ENCODE assay signal across 13 cellular contexts in the genomic region with DNA sequence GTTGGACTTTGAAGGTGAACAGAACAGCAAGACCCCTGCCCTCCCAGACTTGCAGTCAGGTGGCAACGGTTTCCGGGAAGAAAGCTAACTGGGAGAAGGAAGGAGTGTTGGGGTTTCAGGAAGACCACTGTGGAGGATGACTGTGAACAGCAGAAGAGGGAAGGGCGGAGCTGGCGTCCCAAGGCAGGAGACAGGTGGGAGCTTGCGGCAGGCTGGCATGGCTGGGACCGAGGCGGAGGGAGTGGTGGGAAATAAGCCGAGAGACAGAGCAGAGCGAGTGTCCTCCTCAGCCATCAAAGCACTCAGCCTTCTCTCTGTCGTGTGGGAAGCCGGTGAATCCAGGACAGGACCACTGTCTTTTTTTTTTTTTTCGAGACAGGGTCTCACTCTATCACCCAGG.
DNase-seq lines count a peak whose midpoint lies in the region; ATAC-seq and TF ChIP-seq lines count a peak whose summit lies in the region.
"Had no signal": no experiment of that assay in that cellular context is flagged by ENCODE, and none has a peak within 500 bp of the region (broad histone marks: within the 10 kb centered on the region; RNA-seq: fewer than 3 reads in every experiment).

No MANE protein-coding gene starts in this region.

- H2AFZ ChIP-seq in mesenchymal stem cell (ENCODE audit: low read depth, low read length): no peak overlapping the region

- 94% methylated on average over 9 of the region's 12 CpGs for WGBS in mesenchymal stem cell

- no peak overlapping the region for H4K8ac ChIP-seq in mesenchymal stem cell (ENCODE audit: low read length)

- no peak overlapping the region for H3K23ac ChIP-seq in mesenchymal stem cell (ENCODE audit: low read length in 2 of 2)

- H2BK120ac ChIP-seq in mesenchymal stem cell (ENCODE audit: low read depth, low read length): no peak overlapping the region

- peak overlapping the region; percentile 84 for H3K27ac Mint-ChIP-seq in activated naive CD4-positive, alpha-beta T cell treated with anti-CD3 and anti-CD28 coated beads, Interleukin-2, amount 50 U/mL, for 24 hours
- no peak overlapping the region for H3K27ac Mint-ChIP-seq in activated naive CD4-positive, alpha-beta T cell treated with anti-CD3 and anti-CD28 coated beads for 36 hours
- peak overlapping the region; percentile 76 for H3K27ac Mint-ChIP-seq in stimulated activated effector memory CD8-positive, alpha-beta T cell treated with anti-CD3 and anti-CD28 coated beads, Interleukin-12 subunit alpha, Interleukin-12 subunit beta, amount 100 ng/mL, for 72 hours

- no peak overlapping the region for H2BK5ac ChIP-seq in mesenchymal stem cell (ENCODE audit: low read depth, low read length, poor library complexity, severe bottlenecking)

- H3K4me3 ChIP-seq in RWPE2 (ENCODE audit: severe bottlenecking) (no peak overlapping the region), mesenchymal stem cell (ENCODE audit: insufficient read depth in 1 of 2, low read depth in 1 of 2, low read length in 2 of 2) (no peak overlapping the region)
- H3K4me3 ChIP-seq: BLaER1 treated with 17β-estradiol and CSF1 and Interleukin-3, amounts not matched to agents 10 nM and 100 nM had no signal

- CTCF ChIA-PET in activated naive CD4-positive, alpha-beta T cell treated with anti-CD3 and anti-CD28 coated beads for 36 hours (lab: Charles Lee): interaction anchor here (0.7 to 1.3 kb wide), 3 partner anchors 11 to 176 kb away, joined by 3 to 4 read pairs (median 3); no protein-coding TSS in a partner anchor

- H3K27ac ChIP-seq in RWPE2 (ENCODE audit: poor library complexity, severe bottlenecking) (no peak overlapping the region), mesenchymal stem cell (ENCODE audit: low read length, poor library complexity, severe bottlenecking) (no peak overlapping the region)
- H3K27ac ChIP-seq: BLaER1 treated with 17β-estradiol and CSF1 and Interleukin-3, amounts not matched to agents 10 nM and 100 nM; HL-60 had no signal

- H2BK12ac ChIP-seq in mesenchymal stem cell (ENCODE audit: low read length in 2 of 2): no peak overlapping the region

- H3K4me1 ChIP-seq in RWPE2 (ENCODE audit: insufficient read depth, poor library complexity, severe bottlenecking): no peaks in the 10 kb centered on the region
- H3K4me1 ChIP-seq in mesenchymal stem cell (ENCODE audit: control insufficient read depth, insufficient read depth, low read depth, low read length): peaks cover 21% of the 10 kb centered on the region

- TF ChIP-seq CTCF in RWPE2 (IDR thresholded peaks at IDR 0.05; ENCODE audit: poor library complexity, severe bottlenecking): no peak

- H3K4me3 Mint-ChIP-seq in activated naive CD4-positive, alpha-beta T cell treated with anti-CD3 and anti-CD28 coated beads, Interleukin-2, amount 50 U/mL, for 24 hours: no peak overlapping the region
- H3K4me3 Mint-ChIP-seq in activated naive CD4-positive, alpha-beta T cell treated with anti-CD3 and anti-CD28 coated beads for 36 hours: no peak overlapping the region
- no peak overlapping the region for H3K4me3 Mint-ChIP-seq in stimulated activated effector memory CD8-positive, alpha-beta T cell treated with anti-CD3 and anti-CD28 coated beads, Interleukin-12 subunit alpha, Interleukin-12 subunit beta, amount 100 ng/mL, for 72 hours

- no peak for DNase-seq in activated naive CD4-positive, alpha-beta T cell treated with anti-CD3 and anti-CD28 coated beads for 36 hours
- DNase-seq in RWPE2 (ENCODE audit: low spot score) (peak; percentile 34), mesenchymal stem cell (no peak), NCI-H1417 treated with DMSO at 0.1 percent for 48 hours (lab: John Stamatoyannopoulos, UW) (no peak)
- DNase-seq in stimulated activated effector memory CD8-positive, alpha-beta T cell treated with anti-CD3 and anti-CD28 coated beads, Interleukin-12 subunit alpha, Interleukin-12 subunit beta, amount 100 ng/mL, for 72 hours (ENCODE audit: low spot score in 2 of 2): no peak
- no peak for DNase-seq in effector CD4-positive, alpha-beta T cell
- DNase-seq: ACHN; CD4-positive, CD25-positive, alpha-beta regulatory T cell; GF-D8 had no signal

- no peaks in the 10 kb centered on the region for H3K9me3 ChIP-seq in RWPE2 (ENCODE audit: severe bottlenecking)
- no peaks in the 10 kb centered on the region for H3K9me3 ChIP-seq in mesenchymal stem cell (ENCODE audit: control insufficient read depth, low read length)
- H3K9me3 ChIP-seq: BLaER1 treated with 17β-estradiol and CSF1 and Interleukin-3, amounts not matched to agents 10 nM and 100 nM had no signal

- peak overlapping the region; percentile 45 for H2BK15ac ChIP-seq in mesenchymal stem cell (ENCODE audit: low read depth, poor library complexity, severe bottlenecking)

- H3K14ac ChIP-seq in mesenchymal stem cell (ENCODE audit: low read length in 2 of 2): no peak overlapping the region

- H3K4ac ChIP-seq in mesenchymal stem cell (ENCODE audit: low read depth in 1 of 2, low read length in 2 of 2): no peak overlapping the region

- H3K36me3 ChIP-seq in RWPE2 (ENCODE audit: low read depth): no peaks in the 10 kb centered on the region
- H3K36me3 ChIP-seq in mesenchymal stem cell (ENCODE audit: control insufficient read depth in 1 of 2, insufficient read depth in 2 of 2, low read depth in 1 of 2, low read length in 2 of 2): peaks cover 0 to 4% of the 10 kb centered on the region in 2 experiments

- no peak overlapping the region for H3K18ac ChIP-seq in mesenchymal stem cell (ENCODE audit: low read depth in 1 of 2, low read length in 2 of 2)

- H2AK5ac ChIP-seq in mesenchymal stem cell (ENCODE audit: low read length, severe bottlenecking): no peak overlapping the region

- peak overlapping the region; percentile 31 for H4K91ac ChIP-seq in mesenchymal stem cell (ENCODE audit: low read length)

- no peaks in the 10 kb centered on the region for H3K9me3 Mint-ChIP-seq in activated naive CD4-positive, alpha-beta T cell treated with anti-CD3 and anti-CD28 coated beads, Interleukin-2, amount 50 U/mL, for 24 hours
- no peaks in the 10 kb centered on the region for H3K9me3 Mint-ChIP-seq in activated naive CD4-positive, alpha-beta T cell treated with anti-CD3 and anti-CD28 coated beads for 36 hours
- no peaks in the 10 kb centered on the region for H3K9me3 Mint-ChIP-seq in stimulated activated effector memory CD8-positive, alpha-beta T cell treated with anti-CD3 and anti-CD28 coated beads, Interleukin-12 subunit alpha, Interleukin-12 subunit beta, amount 100 ng/mL, for 72 hours
- H3K9me3 Mint-ChIP-seq: CD4-positive, CD25-positive, alpha-beta regulatory T cell had no signal

- no peak overlapping the region for H3K9ac ChIP-seq in mesenchymal stem cell (ENCODE audit: low read length)
- H3K9ac ChIP-seq: BLaER1 treated with 17β-estradiol and CSF1 and Interleukin-3, amounts not matched to agents 10 nM and 100 nM had no signal

- H3K27me3 Mint-ChIP-seq in activated naive CD4-positive, alpha-beta T cell treated with anti-CD3 and anti-CD28 coated beads, Interleukin-2, amount 50 U/mL, for 24 hours: no peaks in the 10 kb centered on the region
- H3K27me3 Mint-ChIP-seq in activated naive CD4-positive, alpha-beta T cell treated with anti-CD3 and anti-CD28 coated beads for 36 hours (ENCODE audit: low read depth): no peaks in the 10 kb centered on the region
- H3K27me3 Mint-ChIP-seq: CD4-positive, CD25-positive, alpha-beta regulatory T cell had no signal

- H3K79me1 ChIP-seq in mesenchymal stem cell (replicated peaks; ENCODE audit: low read length, poor library complexity, severe bottlenecking): peaks cover 30% of the 10 kb centered on the region

- no peak overlapping the region for H3K4me2 ChIP-seq in mesenchymal stem cell (ENCODE audit: low read length, poor library complexity, severe bottlenecking)
- H3K4me2 ChIP-seq: BLaER1 treated with 17β-estradiol and CSF1 and Interleukin-3, amounts not matched to agents 10 nM and 100 nM had no signal

- peaks cover 23% of the 10 kb centered on the region for H3K4me1 Mint-ChIP-seq in activated naive CD4-positive, alpha-beta T cell treated with anti-CD3 and anti-CD28 coated beads, Interleukin-2, amount 50 U/mL, for 24 hours
- H3K4me1 Mint-ChIP-seq in activated naive CD4-positive, alpha-beta T cell treated with anti-CD3 and anti-CD28 coated beads for 36 hours (ENCODE audit: low read depth): peaks cover 2% of the 10 kb centered on the region
- peaks cover 25% of the 10 kb centered on the region for H3K4me1 Mint-ChIP-seq in stimulated activated effector memory CD8-positive, alpha-beta T cell treated with anti-CD3 and anti-CD28 coated beads, Interleukin-12 subunit alpha, Interleukin-12 subunit beta, amount 100 ng/mL, for 72 hours

- no peak for ATAC-seq in RWPE2 (ENCODE audit: low read depth)
- no peak for ATAC-seq in stimulated activated effector memory CD8-positive, alpha-beta T cell treated with anti-CD3 and anti-CD28 coated beads, Interleukin-12 subunit alpha, Interleukin-12 subunit beta, amount 100 ng/mL, for 72 hours
- ATAC-seq: HCT116 had no signal

- intact Hi-C loops in activated naive CD4-positive, alpha-beta T cell treated with anti-CD3 and anti-CD28 coated beads for 36 hours (cut with micrococcal nuclease): no loop called here

- H3K27me3 ChIP-seq in RWPE2 (ENCODE audit: insufficient read depth, poor library complexity, severe bottlenecking): no peaks in the 10 kb centered on the region
- no peaks in the 10 kb centered on the region for H3K27me3 ChIP-seq in mesenchymal stem cell (ENCODE audit: control insufficient read depth in 1 of 2, insufficient read depth in 1 of 2, low read length in 2 of 2)
- H3K27me3 ChIP-seq: BLaER1 treated with 17β-estradiol and CSF1 and Interleukin-3, amounts not matched to agents 10 nM and 100 nM had no signal

- no peaks in the 10 kb centered on the region for H3K36me3 Mint-ChIP-seq in activated naive CD4-positive, alpha-beta T cell treated with anti-CD3 and anti-CD28 coated beads, Interleukin-2, amount 50 U/mL, for 24 hours
- H3K36me3 Mint-ChIP-seq in activated naive CD4-positive, alpha-beta T cell treated with anti-CD3 and anti-CD28 coated beads for 36 hours (ENCODE audit: low read depth): peaks cover 3% of the 10 kb centered on the region
- H3K36me3 Mint-ChIP-seq in stimulated activated effector memory CD8-positive, alpha-beta T cell treated with anti-CD3 and anti-CD28 coated beads, Interleukin-12 subunit alpha, Interleukin-12 subunit beta, amount 100 ng/mL, for 72 hours: no peaks in the 10 kb centered on the region
- H3K36me3 Mint-ChIP-seq: CD4-positive, CD25-positive, alpha-beta regulatory T cell had no signal
